8 cellular contexts compared by ENCODE assay signal in the genomic region with DNA sequence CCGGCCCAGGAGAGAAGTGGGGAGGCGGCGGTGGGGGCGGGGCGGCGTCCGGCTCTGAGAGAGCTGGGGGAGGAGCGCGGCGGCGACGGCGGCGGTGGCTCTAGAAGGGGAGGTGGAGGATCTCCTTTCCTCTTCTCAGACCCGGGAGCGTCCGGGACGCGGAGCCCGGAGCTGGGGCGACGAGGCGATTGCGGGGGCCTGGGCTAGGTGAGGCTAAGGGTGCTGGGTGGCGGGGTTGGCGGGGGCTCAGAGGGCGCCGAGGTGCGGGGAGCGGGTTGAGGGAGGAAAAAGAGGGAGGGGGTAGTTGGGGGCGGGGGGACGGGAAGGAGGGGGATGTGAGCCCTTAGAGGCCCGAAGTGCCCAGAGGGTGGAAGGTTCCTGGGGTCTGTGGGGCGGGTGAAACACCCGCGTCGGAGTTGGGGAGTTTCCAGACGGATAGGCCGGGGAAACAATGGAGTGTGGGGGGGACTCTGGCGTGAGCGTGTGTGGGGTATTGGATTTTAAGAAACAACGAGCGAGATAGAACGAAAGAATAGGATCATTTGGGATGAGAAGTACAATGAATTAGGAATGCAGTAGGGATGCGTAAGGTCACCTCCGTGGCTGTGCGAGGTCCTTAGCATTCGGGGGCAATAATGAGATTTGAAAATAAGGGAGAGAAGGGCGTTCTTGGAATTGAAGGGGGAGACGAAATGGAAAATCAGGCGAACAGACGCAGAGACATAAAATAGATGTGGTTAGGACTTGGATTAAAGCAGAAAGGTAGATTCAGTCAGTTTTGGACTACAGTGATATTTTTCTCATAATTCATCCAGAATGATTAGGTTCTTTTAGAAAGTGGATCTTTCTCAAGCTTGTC. TPM values are rescaled to one million over a fixed set of nuclear protein-coding genes. Genes with fewer than 3 reads are reported as not detected.
DNase-seq lines count a peak whose midpoint lies in the region; ATAC-seq, FAIRE-seq and TF ChIP-seq lines count a peak whose summit lies in the region.

A gene (plus strand): TSS at position 82 of the 859 bp plus-strand sequence. CDS start 93,551 bp downstream, outside the sequence.

- H3K9ac ChIP-seq in GM12878 (ENCODE audit: control insufficient read depth, insufficient read depth, low read length) = peak within 1 kb of the TSS; percentile 97

- H3K27me3 ChIP-seq in GM12878 (replicated peaks in 1 of 2; ENCODE audit: control insufficient read depth in 2 of 2, insufficient read depth in 2 of 2, low read length in 1 of 2) (no peaks in the 10 kb centered on the region), small intestine (ENCODE audit: control insufficient read depth in 2 of 2, insufficient read depth in 2 of 2, low read length in 2 of 2) (no peaks in the 10 kb centered on the region)

- CTCF ChIA-PET in GM12878 (lab: Yijun Ruan, JAX) = interaction anchor here (0.6 to 18.7 kb wide), 19 partner anchors 8 to 382 kb away, joined by 3 to 712 read pairs (median 3); a partner anchor contains a TSS

- FAIRE-seq in GM12878 (lab: Jason Lieb, UNC) (peak; percentile 31), small intestine (lab: Jason Lieb, UNC) (no peak)

- POLR2A ChIA-PET in GM12878 (lab: Charles Lee) = interaction anchor here (0.6 to 3.3 kb wide), 23 partner anchors 9 to 1262 kb away, joined by 3 to 30 read pairs (median 4); a partner anchor contains a TSS

- peak within 1 kb of the TSS; percentile 97 for H3K4me2 ChIP-seq in GM12878 (ENCODE audit: control insufficient read depth, insufficient read depth)

- peak; percentile 12 for ATAC-seq in GM12878
- ATAC-seq in HG02870 (IDR thresholded peaks at IDR 0.05; ENCODE audit: unreplicated experiment) = no peak
- ATAC-seq in HG02763 (IDR thresholded peaks at IDR 0.05; ENCODE audit: unreplicated experiment) = no peak

- intact Hi-C loops in T-helper 2 cell treated with Interferon-gamma antibody and Interleukin-4, amounts not matched to agents 100 ng/mL and 5 ng/mL, for 36 hours (cut with micrococcal nuclease) = loop anchor here (5.0 kb wide), 1 partner anchor 255 kb away; a partner anchor contains a TSS
- intact Hi-C loops in GM12878 (cut with micrococcal nuclease; ENCODE audit: unreplicated experiment) = loop anchor here (2.0 to 5.0 kb wide), 3 partner anchors 61 to 340 kb away; a partner anchor contains a TSS

- H3K9me3 ChIP-seq in GM12878 (replicated peaks; ENCODE audit: control insufficient read depth, insufficient read depth, low read length) (no peaks in the 10 kb centered on the region), iPS-18c (ENCODE audit: control insufficient read depth, insufficient read depth, low read length) (no peaks in the 10 kb centered on the region), small intestine (ENCODE audit: control insufficient read depth, low read depth) (no peaks in the 10 kb centered on the region)

- H3K4me3 ChIP-seq in GM12878 = peak within 1 kb of the TSS; percentile 89
- peak within 1 kb of the TSS; percentile 99 for H3K4me3 ChIP-seq in iPS-18c (ENCODE audit: insufficient read depth, low read depth, low read length)
- peak within 1 kb of the TSS; percentile 83 to 88 for H3K4me3 ChIP-seq in small intestine (ENCODE audit: low read depth in 1 of 2, low read length in 2 of 2)

- SMC1A ChIA-PET in GM12878 (lab: Charles Lee; ENCODE audit: uncharacterized antibody, unreplicated experiment) = interaction anchor here (1.0 to 25.7 kb wide), 7 partner anchors 8 to 146 kb away, joined by 3 to 740 read pairs (median 6); no protein-coding TSS in a partner anchor

- DNase-seq in T-helper 2 cell (no peak), NCI-H146 treated with DMSO at 0.1 percent for 48 hours (lab: John Stamatoyannopoulos, UW; ENCODE audit: unreplicated experiment) (peak; percentile 55), GM12878 (ENCODE audit: low read depth, low spot score) (no peak), small intestine (no peak)

- TF ChIP-seq POLR2A in GM12878 (IDR thresholded peaks at IDR 0.05; ENCODE audit: low read depth, low read length) = no peak

- H3K27ac ChIP-seq in GM12878 (ENCODE audit: control insufficient read depth, insufficient read depth) (peak within 1 kb of the TSS; percentile 97), small intestine (ENCODE audit: low read depth in 1 of 2, low read length in 1 of 2) (peak within 1 kb of the TSS; percentile 95)

- no peak for TF ChIP-seq RAD21 in GM12878 (IDR thresholded peaks at IDR 0.05; ENCODE audit: insufficient read depth, low read depth, low read length)

- in situ Hi-C loops in GM12878 (cut with MboI) = no loop called here

- H3K4me1 ChIP-seq in GM12878 (ENCODE audit: control insufficient read depth, insufficient read depth, low read length) (peaks cover 16% of the 10 kb centered on the region), small intestine (ENCODE audit: control insufficient read depth in 2 of 2, insufficient read depth in 1 of 2, low read depth in 1 of 2, low read length in 1 of 2) (no peaks in the 10 kb centered on the region)

- RAD21 ChIA-PET in GM12878 (lab: Charles Lee; ENCODE audit: unreplicated experiment) = interaction anchor here (0.7 to 5.5 kb wide), 29 partner anchors 8 to 337 kb away, joined by 3 to 33 read pairs (median 4); a partner anchor contains a TSS

- peaks cover 67% of the 10 kb centered on the region for H3K79me2 ChIP-seq in GM12878 (ENCODE audit: control insufficient read depth, insufficient read depth, low read length)

- TF ChIP-seq EP300 in GM12878 (IDR thresholded peaks at IDR 0.05; ENCODE audit: borderline replicate concordance in 1 of 2, control insufficient read depth in 1 of 2, low read depth in 2 of 2, low read length in 2 of 2) = 0 out of 4 replicates have a peak, but pooled peaks of 1 of the 2 experiments have one; percentile 13

- WGBS in GM12878 (ENCODE audit: insufficient coverage, insufficient replicate concordance, low lambda C conversion rate, missing lambda C conversion rate) = 1% methylated on average over 33 of the region's 52 CpGs
- 2 to 3% (median 2%) methylated on average over 37 to 52 of the region's 52 CpGs for WGBS in small intestine, 3 donors

- H4K20me1 ChIP-seq in GM12878 (ENCODE audit: control insufficient read depth, insufficient read depth) = no peaks in the 10 kb centered on the region

- peak within 1 kb of the TSS; percentile 96 for H2AFZ ChIP-seq in GM12878 (ENCODE audit: control insufficient read depth, low read depth, low read length)

- no peak for TF ChIP-seq CTCF in GM12878 (IDR thresholded peaks at IDR 0.05 in 2 of 3, conservative IDR thresholded peaks at IDR 0.05 in 1 of 3; ENCODE audit: control insufficient read depth in 2 of 3, extremely low read depth in 1 of 3, insufficient read depth in 1 of 3, low read depth in 3 of 3, low read length in 3 of 3)

- peaks cover 0 to 5% of the 10 kb centered on the region in 2 experiments; a peak in 1 of 4 replicates for H3K36me3 ChIP-seq in GM12878 (ENCODE audit: control insufficient read depth in 2 of 2, insufficient read depth in 2 of 2, low read length in 1 of 2)
- H3K36me3 ChIP-seq in small intestine (ENCODE audit: control insufficient read depth in 2 of 2, insufficient read depth in 2 of 2, low read length in 2 of 2) = no peaks in the 10 kb centered on the region

- TSS peak; percentile 69 for BruUV-seq in GM12878 (replicated peaks; lab: Mats Ljungman, UMichigan)

TF ChIP-seq in GM12878, 131 proteins besides CTCF, POLR2A, EP300 and RAD21 (continues in another document):
- TF ChIP-seq SRF (IDR thresholded peaks at IDR 0.05; ENCODE audit: low read depth in 2 of 2, low read length in 2 of 2) (0 out of 4 replicates have a peak, but pooled peaks of 1 of the 2 experiments have one; percentile 19), BHLHE40 (IDR thresholded peaks at IDR 0.05; ENCODE audit: borderline replicate concordance in 1 of 2, low read depth in 2 of 2, low read length in 1 of 2) (0 out of 4 replicates have a peak, but pooled peaks of 1 of the 2 experiments have one; percentile 1), NBN (IDR thresholded peaks at IDR 0.05) (peak; percentile 62; the same call in 1 of the 2 replicates), RELA (IDR thresholded peaks at IDR 0.05; ENCODE audit: borderline replicate concordance, partially characterized antibody) (peak; percentile 12), SIN3A (IDR thresholded peaks at IDR 0.05; ENCODE audit: low read depth, low read length) (no peak)

RNA-seq across cellular contexts. Expression of the gene that starts here (rescaled TPM):
- total RNA-seq in T-helper 2 cell treated with Interferon-gamma antibody and Interleukin-4, amounts not matched to agents 100 ng/mL and 5 ng/mL, for 36 hours = 14.6 and 17.5 TPM in 2 replicates
- 99.1 and 102 TPM in 2 replicates for total RNA-seq in GM12878 (2013; cell fraction: nucleolus; rRNA removed)
- total RNA-seq in GM12878 (2014; rRNA removed) (17.2 and 23.0 TPM in 2 replicates), GM12878 (2014; rRNA removed; fragmentation: Illumina TruSeq; extraction: Trizol) (29.6 and 30.0 TPM in 2 replicates), GM12878 (2021) (22.7 and 26.2 TPM in 2 replicates)
- polyA plus RNA-seq in GM12878 (2011; ENCODE audit: low read depth) = 24.7 TPM
- polyA plus RNA-seq in GM12878 (2011; rRNA removed) (54.2 and 76.7 TPM in 2 replicates), GM12878 (2014; fragmentation: Illumina TruSeq; extraction: Trizol) (36.0 and 39.8 TPM in 2 replicates), GM12878 (2014; fragmentation: Nextera tagmentation; extraction: Ambion mirVana) (10 to 100 TPM in 1 of 2 experiments, 1 to 10 TPM in 1; 9.0 to 12.9 TPM), GM12878 (2014; rRNA removed) (25.2 TPM in 2 replicates), GM12878 (2016; fragmentation: Nextera tagmentation; extraction: Ambion mirVana) (10 to 100 TPM; 28.8 to 36.9 TPM), small intestine (10 to 100 TPM; 11.9 to 14.4 (median 14.3) TPM)
- 45.9 and 58.8 TPM in 2 replicates for polyA plus RNA-seq in GM12878 (2011; cell fraction: cytosol; rRNA removed)
- 29.2 and 32.2 TPM in 2 replicates for polyA plus RNA-seq in GM12878 (2011; cell fraction: nucleus; rRNA removed)
- polyA plus RNA-seq in GM12878 (2012) = 26.5 and 28.7 TPM in 2 replicates
- 73.0 and 74.3 TPM in 2 replicates for polyA minus RNA-seq in GM12878 (2011; rRNA and poly(A)+ RNA removed)
- polyA minus RNA-seq in GM12878 (2011; cell fraction: cytosol; rRNA and poly(A)+ RNA removed) = 31.5 and 40.1 TPM in 2 replicates
- polyA minus RNA-seq in GM12878 (2011; cell fraction: nucleus; rRNA and poly(A)+ RNA removed) = 26.4 and 37.9 TPM in 2 replicates
